Comparison of ENCODE assay signal across 8 cellular contexts in the genomic region with DNA sequence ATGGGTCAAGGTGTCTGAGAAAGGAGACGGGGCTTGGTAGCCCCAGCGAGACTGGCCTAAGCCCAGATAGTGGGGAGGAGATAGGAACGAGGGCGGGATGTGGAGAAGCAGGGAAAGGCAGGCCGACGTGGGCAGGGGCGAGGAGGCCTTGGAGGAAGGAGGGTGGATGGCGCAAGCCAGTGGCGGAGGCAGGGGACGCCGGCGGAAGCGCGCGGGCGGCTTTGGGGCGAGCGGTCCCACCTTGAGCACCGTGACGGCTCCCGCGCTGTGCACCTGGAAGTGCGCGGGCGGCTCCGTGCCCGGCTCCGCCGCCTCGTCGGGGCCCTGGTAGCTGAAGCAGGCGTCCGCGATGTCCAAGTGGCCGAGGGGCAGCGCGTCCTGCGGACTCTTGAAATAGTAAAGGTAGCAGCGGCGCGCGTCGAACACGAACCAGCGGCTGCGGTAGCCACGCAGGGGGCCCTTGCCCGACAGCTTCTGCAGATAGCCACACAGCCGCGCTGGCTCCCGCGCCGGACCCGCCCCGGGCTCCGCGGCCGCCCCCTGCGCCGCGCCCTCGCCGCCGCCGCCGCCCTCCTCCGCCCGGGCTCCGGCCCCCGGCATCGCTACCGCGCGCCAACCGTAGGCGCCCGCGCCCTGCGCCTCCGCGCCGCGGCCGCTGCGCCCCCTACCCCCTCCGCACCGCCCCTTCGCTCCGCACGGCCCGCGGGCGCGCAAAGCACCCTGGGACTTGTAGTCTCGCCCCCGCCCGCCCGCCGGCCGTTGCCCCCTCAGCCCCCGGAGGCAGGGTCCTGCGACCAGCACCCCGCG. TPM values are rescaled to one million over a fixed set of nuclear protein-coding genes. Genes with fewer than 3 reads are reported as not detected.
DNase-seq lines count a peak whose midpoint lies in the region; ATAC-seq, FAIRE-seq and TF ChIP-seq lines count a peak whose summit lies in the region.

A gene (minus strand): TSS at position 659 of the 807 bp plus-strand sequence. CDS start 59 bp downstream, at position 600.

- H2AFZ ChIP-seq in astrocyte (ENCODE audit: low read depth, low read length) = peak within 1 kb of the TSS; percentile 87

- H3K27ac Mint-ChIP-seq in astrocyte (ENCODE audit: unreplicated experiment) = peak within 1 kb of the TSS; percentile 94

- H3K9me3 Mint-ChIP-seq in astrocyte (ENCODE audit: unreplicated experiment) = no peaks in the 10 kb centered on the region

- H4K20me1 ChIP-seq in astrocyte (ENCODE audit: insufficient read depth, low read length) = peaks cover 13% of the 10 kb centered on the region

- H3K36me3 ChIP-seq in KOPT-K1 (ENCODE audit: insufficient read depth, low read length) (peaks cover 19% of the 10 kb centered on the region), astrocyte (ENCODE audit: insufficient read depth, low read length) (no peaks in the 10 kb centered on the region)

- H3K9ac ChIP-seq in astrocyte (ENCODE audit: low read length) = peak within 1 kb of the TSS; percentile 88

- H3K79me2 ChIP-seq in astrocyte (ENCODE audit: insufficient read depth, low read length) = peaks cover 42% of the 10 kb centered on the region

- H3K4me2 ChIP-seq in astrocyte (ENCODE audit: low read length) = peak within 1 kb of the TSS; percentile 94

- no peak for FAIRE-seq in astrocyte (lab: Jason Lieb, UNC)

- H3K9me3 ChIP-seq in KOPT-K1 (ENCODE audit: insufficient read depth, low read length, poor library complexity, severe bottlenecking) (no peaks in the 10 kb centered on the region), astrocyte (ENCODE audit: insufficient read depth, low read depth, low read length) (no peaks in the 10 kb centered on the region)

- no peaks in the 10 kb centered on the region for H3K27me3 ChIP-seq in astrocyte (ENCODE audit: insufficient read depth, low read length)

- intact Hi-C loops in T-helper 2 cell treated with Interferon-gamma antibody and Interleukin-4, amounts not matched to agents 100 ng/mL and 5 ng/mL, for 36 hours (cut with micrococcal nuclease) = loop anchor here (2.0 to 10.0 kb wide), 3 partner anchors 26 to 62 kb away; no protein-coding TSS in a partner anchor
- intact Hi-C loops in sciatic nerve (cut with DNase I) = no loop called here

- H3K4me3 Mint-ChIP-seq in astrocyte (ENCODE audit: unreplicated experiment) = peak within 1 kb of the TSS; percentile 94

- H3K27me3 Mint-ChIP-seq in astrocyte (ENCODE audit: low read depth, unreplicated experiment) = no peaks in the 10 kb centered on the region

- DNase-seq in EL (peak; percentile 59), astrocyte (ENCODE audit: low read depth) (no peak), hippocampal formation (lab: John Stamatoyannopoulos, UW) (peak; percentile 47 to 65), sciatic nerve (ENCODE audit: low spot score) (peak; percentile 86), OCI-M2 (lab: John Stamatoyannopoulos, UW; ENCODE audit: unreplicated experiment) (no peak)

- no peaks in the 10 kb centered on the region for H3K36me3 Mint-ChIP-seq in astrocyte (ENCODE audit: low read depth, unreplicated experiment)

- peaks cover 28% of the 10 kb centered on the region for H3K4me1 ChIP-seq in astrocyte (ENCODE audit: insufficient read depth, low read length)

- H3K4me1 Mint-ChIP-seq in astrocyte (ENCODE audit: low read depth, unreplicated experiment) = peaks cover 21% of the 10 kb centered on the region

- H3K27ac ChIP-seq in KOPT-K1 (ENCODE audit: low read depth, low read length, poor library complexity, severe bottlenecking) = peak within 1 kb of the TSS; percentile 75
- H3K27ac ChIP-seq in astrocyte (ENCODE audit: low read depth, low read length) = peak within 1 kb of the TSS; percentile 94

- ATAC-seq in GM21529 (IDR thresholded peaks at IDR 0.05; ENCODE audit: unreplicated experiment) (peak; percentile 71), sciatic nerve (peak; percentile 67)

- peak within 1 kb of the TSS; percentile 84 for H3K4me3 ChIP-seq in astrocyte (ENCODE audit: insufficient read depth, low read depth, low read length)

- TF ChIP-seq CTCF in astrocyte (IDR thresholded peaks at IDR 0.05; ENCODE audit: insufficient read depth, low read depth, low read length) = no peak

RNA-seq across cellular contexts. Expression of the gene that starts here (rescaled TPM):
- 83.8 and 84.0 TPM in 2 replicates for total RNA-seq in T-helper 2 cell treated with Interferon-gamma antibody and Interleukin-4, amounts not matched to agents 100 ng/mL and 5 ng/mL, for 36 hours
- total RNA-seq in astrocyte (21.3 and 26.0 TPM in 2 replicates), sciatic nerve (103 TPM)

Comparison
In these comparisons a context has a peak if more than half of its experiments do, and no peak if none do; other contexts are left out.
1. DNase-seq: peak in EL (single experiment), hippocampal formation (2 of 2) and sciatic nerve (single experiment); none in astrocyte (single experiment) and OCI-M2 (single experiment).